27 cellular contexts compared by ENCODE assay signal in genomic region chr15:46452297-46452820, GRCh38.
"Had no signal": no experiment of that assay in that cellular context is flagged by ENCODE, and none has a peak within 500 bp of the region (broad histone marks: within the 10 kb centered on the region; RNA-seq: fewer than 3 reads in every experiment).

No MANE protein-coding gene starts in this region.

- H3K36me3 ChIP-seq: colonic mucosa, esophagus muscularis mucosa, esophagus squamous epithelium, gastrocnemius medialis, gastroesophageal sphincter, heart left ventricle had no signal

- DNase-seq: colonic mucosa; cortex of kidney; dermis blood vessel endothelial cell; dorsolateral prefrontal cortex; effector CD4-positive, alpha-beta T cell; effector CD8-positive, alpha-beta T cell; effector memory CD4-positive, alpha-beta T cell; effector memory CD8-positive, alpha-beta T cell; endodermal cell; erythroblast; esophagus squamous epithelium; foreskin fibroblast; foreskin keratinocyte; foreskin melanocyte; gastrocnemius medialis; glutamatergic neuron; head of caudate nucleus; heart left ventricle had no signal

- H3K9me3 ChIP-seq: colonic mucosa, esophagus muscularis mucosa, esophagus squamous epithelium, gastrocnemius medialis, gastroesophageal sphincter, heart left ventricle had no signal

- H3K4me1 ChIP-seq: colonic mucosa, esophagus muscularis mucosa, esophagus squamous epithelium, foreskin keratinocyte, gastrocnemius medialis, gastroesophageal sphincter, heart left ventricle had no signal

- H3K4me3 ChIP-seq: colonic mucosa, coronary artery, dorsolateral prefrontal cortex, esophagus muscularis mucosa, esophagus squamous epithelium, gastrocnemius medialis, gastroesophageal sphincter, heart left ventricle had no signal

- ATAC-seq: effector memory CD8-positive, alpha-beta T cell; esophagus mucosa; foreskin keratinocyte; gastrocnemius medialis; gastroesophageal sphincter; heart left ventricle had no signal

- H3K27ac ChIP-seq: colonic mucosa, coronary artery, dorsolateral prefrontal cortex, epithelial cell of prostate, esophagus muscularis mucosa, esophagus squamous epithelium, foreskin keratinocyte, gastrocnemius medialis, gastroesophageal sphincter, heart left ventricle had no signal

- FAIRE-seq: colon, endometrium, endothelial cell of umbilical vein, frontal cortex had no signal

- H3K27me3 ChIP-seq: colonic mucosa, dorsolateral prefrontal cortex, esophagus muscularis mucosa, esophagus squamous epithelium, foreskin keratinocyte, gastrocnemius medialis, gastroesophageal sphincter, heart left ventricle had no signal
